In genomic region chr1:171742577-171742922, GRCh38 we compare ENCODE assay signal across 1 cellular context.
TF ChIP-seq lines count a peak whose summit lies in the region.

No MANE protein-coding gene starts in this region.

TF ChIP-seq in IMR-90, 13 proteins besides CTCF, POLR2A, EP300 and RAD21 (continued from another document):
- TF ChIP-seq ELK1 (IDR thresholded peaks at IDR 0.05; ENCODE audit: borderline replicate concordance, low read depth, low read length) = no peak
